ENCODE assay signal across 20 cellular contexts in genomic region chr20:37323985-37324384, GRCh38. TPM values are rescaled to one million over a fixed set of nuclear protein-coding genes. Genes with fewer than 3 reads are reported as not detected.
A peak's percentile ranks its signal among the peaks of the same experiment; 100 is the strongest.
DNase-seq lines count a peak whose midpoint lies in the region; ATAC-seq, FAIRE-seq and TF ChIP-seq lines count a peak whose summit lies in the region.
"Had no signal": no experiment of that assay in that cellular context is flagged by ENCODE, and none has a peak within 500 bp of the region (broad histone marks: within the 10 kb centered on the region; RNA-seq: fewer than 3 reads in every experiment).

No MANE protein-coding gene starts in this region.

- peaks cover 32% of the 10 kb centered on the region for H3K4me1 ChIP-seq in GM23248 (ENCODE audit: insufficient read depth)
- H3K4me1 ChIP-seq in foreskin keratinocyte, result no peaks in the 10 kb centered on the region
- peaks cover 4 to 9% of the 10 kb centered on the region in 2 donors for H3K4me1 ChIP-seq in uterus
- H3K4me1 ChIP-seq: parathyroid adenoma, spleen had no signal

- H3K27ac ChIP-seq in GM23248 (peak overlapping the region; percentile 64), foreskin keratinocyte (no peak overlapping the region), uterus (peak overlapping the region; percentile 56 to 92), WERI-Rb-1 (no peak overlapping the region)
- H3K27ac ChIP-seq: cardiac muscle cell, parathyroid adenoma, spleen had no signal

- no peaks in the 10 kb centered on the region for H3K79me2 ChIP-seq in GM23248 (ENCODE audit: insufficient read depth)
- H3K79me2 ChIP-seq: parathyroid adenoma had no signal

- FAIRE-seq in urothelium cell line (lab: Jason Lieb, UNC), result no peak
- FAIRE-seq: GM12891 had no signal

- H2AFZ ChIP-seq in GM23248, result no peak overlapping the region
- H2AFZ ChIP-seq: parathyroid adenoma had no signal

- H3K9me3 ChIP-seq in GM23248 (ENCODE audit: low read depth) (no peaks in the 10 kb centered on the region), uterus (no peaks in the 10 kb centered on the region), WERI-Rb-1 (ENCODE audit: severe bottlenecking) (no peaks in the 10 kb centered on the region)
- H3K9me3 ChIP-seq: mucosa of descending colon had no signal

- H3K4me2 ChIP-seq in GM23248 (ENCODE audit: unreplicated experiment), result peak overlapping the region; percentile 40

- H3K36me3 ChIP-seq in GM23248 (ENCODE audit: low read depth) (no peaks in the 10 kb centered on the region), uterus (no peaks in the 10 kb centered on the region), WERI-Rb-1 (no peaks in the 10 kb centered on the region)
- H3K36me3 ChIP-seq: cardiac muscle cell had no signal

- H3K27me3 ChIP-seq in GM23248 (replicated peaks; ENCODE audit: insufficient read depth), result no peaks in the 10 kb centered on the region
- H3K27me3 ChIP-seq in foreskin keratinocyte, result no peaks in the 10 kb centered on the region
- H3K27me3 ChIP-seq in uterus, result no peaks in the 10 kb centered on the region
- no peaks in the 10 kb centered on the region for H3K27me3 ChIP-seq in WERI-Rb-1 (ENCODE audit: insufficient read depth, low read depth, severe bottlenecking)
- H3K27me3 ChIP-seq: cardiac muscle cell, spleen had no signal

- TF ChIP-seq POLR2A in uterus (IDR thresholded peaks at IDR 0.05), result no peak

- in situ Hi-C loops in GM23248 (cut with MboI), result no loop called here
- in situ Hi-C loops in astrocyte of the spinal cord (cut with HindIII; ENCODE audit: low sequenced_read_pairs), result no loop called here

- DNase-seq in GM23248 (peak; percentile 93), astrocyte of the spinal cord (ENCODE audit: low read depth, low spot score) (peak; percentile 52), foreskin keratinocyte (peak; percentile 61 to 77), uterus (no peak), WERI-Rb-1 (no peak), urothelium cell line (ENCODE audit: low spot score) (no peak)
- DNase-seq in stimulated activated naive CD4-positive, alpha-beta T cell (lab: John Stamatoyannopoulos, UW), result no peak
- DNase-seq: activated CD4-positive, CD25-positive, alpha-beta regulatory T cell; activated gamma-delta T cell treated with Interleukin-2 at 50 U/mL for 16 hours; endodermal cell; Kasumi-1; mucosa of descending colon; NCI-H187; NCI-H748 treated with DMSO at 0.1 percent for 48 hours; T-cell had no signal

- WGBS in GM23248 (ENCODE audit: low coverage in 1 of 2, low lambda C conversion rate in 2 of 2, missing lambda C conversion rate in 2 of 2), 2 experiments, result 31 to 35% methylated on average over 2 of the region's 2 CpGs

- no peaks in the 10 kb centered on the region for H3K9me2 ChIP-seq in GM23248 (ENCODE audit: insufficient read depth)

- ATAC-seq in foreskin keratinocyte, result no peak
- ATAC-seq: mucosa of descending colon, Panc1, T-cell had no signal

- no peak overlapping the region for H3K4me3 ChIP-seq in GM23248
- H3K4me3 ChIP-seq in astrocyte of the spinal cord (ENCODE audit: low read depth, low read length), result no peak overlapping the region
- H3K4me3 ChIP-seq in uterus, result no peak overlapping the region
- H3K4me3 ChIP-seq in WERI-Rb-1 (ENCODE audit: low read depth, low read length), result no peak overlapping the region
- H3K4me3 ChIP-seq: cardiac muscle cell, mucosa of descending colon, spleen had no signal

- H4K20me1 ChIP-seq in GM23248 (ENCODE audit: insufficient read depth), result no peaks in the 10 kb centered on the region

- 0 out of 2 replicates have a peak overlapping the region, but pooled peaks have one; percentile 2 for H3K9ac ChIP-seq in GM23248
- H3K9ac ChIP-seq: parathyroid adenoma had no signal

- H3F3A ChIP-seq in GM23248 (ENCODE audit: insufficient read depth), result peaks cover 31% of the 10 kb centered on the region

- TF ChIP-seq CTCF in astrocyte of the spinal cord (IDR thresholded peaks at IDR 0.05; ENCODE audit: low read depth, low read length), result no peak
- TF ChIP-seq CTCF in foreskin keratinocyte (conservative IDR thresholded peaks at IDR 0.05), result no peak
- no peak for TF ChIP-seq CTCF in uterus (IDR thresholded peaks at IDR 0.05)
- no peak for TF ChIP-seq CTCF in WERI-Rb-1 (IDR thresholded peaks at IDR 0.05; ENCODE audit: low read depth, low read length)

- intact Hi-C loops in uterus (cut with DNase I; ENCODE audit: low total_unique reads), result no loop called here

RNA-seq across cellular contexts. Expression of gene SRC, which starts 22.0 kb away (rescaled TPM):
- total RNA-seq in GM23248 (2014; rRNA removed; shearing (Covaris generic)), result 28.6 and 29.8 TPM in 2 replicates
- polyA plus RNA-seq in GM23248 (2016; fragmentation: Nextera tagmentation; extraction: Ambion mirVana), result 13.9 and 17.0 TPM in 2 replicates
- 29.8 and 36.6 TPM in 2 replicates for total RNA-seq in foreskin keratinocyte
- polyA plus RNA-seq in foreskin keratinocyte, result 22.2 and 26.2 TPM in 2 replicates
- total RNA-seq in uterus, result 100 to 1,000 TPM in 1 of 4 donors, 10 to 100 TPM in 3; 25.0 to 110 (median 34.1) TPM

RNA-seq across cellular contexts. Expression of gene MANBAL, which starts 34.5 kb away (rescaled TPM):
- 23.6 and 24.8 TPM in 2 replicates for total RNA-seq in GM23248 (2014; rRNA removed; shearing (Covaris generic))
- 96.3 and 105 TPM in 2 replicates for polyA plus RNA-seq in GM23248 (2016; fragmentation: Nextera tagmentation; extraction: Ambion mirVana)
- total RNA-seq in foreskin keratinocyte, result 46.6 and 50.0 TPM in 2 replicates
- polyA plus RNA-seq in foreskin keratinocyte, result 87.1 and 96.4 TPM in 2 replicates
- 10 to 100 TPM; 33.8 to 78.3 (median 43.5) TPM for total RNA-seq in uterus

Comparison
In these comparisons a context has a peak if more than half of its experiments do, and no peak if none do; other contexts are left out.
1. DNase-seq: peak in GM23248 (single experiment), astrocyte of the spinal cord (single experiment) and foreskin keratinocyte (2 of 2); none in uterus (0 of 2), stimulated activated naive CD4-positive, alpha-beta T cell (0 of 6), WERI-Rb-1 (single experiment) and urothelium cell line (single experiment).
2. H3K27ac ChIP-seq: peak in GM23248 (single experiment) and uterus (2 of 2); none in foreskin keratinocyte (single experiment) and WERI-Rb-1 (single experiment).